8 cellular contexts compared by ENCODE assay signal in the genomic region with DNA sequence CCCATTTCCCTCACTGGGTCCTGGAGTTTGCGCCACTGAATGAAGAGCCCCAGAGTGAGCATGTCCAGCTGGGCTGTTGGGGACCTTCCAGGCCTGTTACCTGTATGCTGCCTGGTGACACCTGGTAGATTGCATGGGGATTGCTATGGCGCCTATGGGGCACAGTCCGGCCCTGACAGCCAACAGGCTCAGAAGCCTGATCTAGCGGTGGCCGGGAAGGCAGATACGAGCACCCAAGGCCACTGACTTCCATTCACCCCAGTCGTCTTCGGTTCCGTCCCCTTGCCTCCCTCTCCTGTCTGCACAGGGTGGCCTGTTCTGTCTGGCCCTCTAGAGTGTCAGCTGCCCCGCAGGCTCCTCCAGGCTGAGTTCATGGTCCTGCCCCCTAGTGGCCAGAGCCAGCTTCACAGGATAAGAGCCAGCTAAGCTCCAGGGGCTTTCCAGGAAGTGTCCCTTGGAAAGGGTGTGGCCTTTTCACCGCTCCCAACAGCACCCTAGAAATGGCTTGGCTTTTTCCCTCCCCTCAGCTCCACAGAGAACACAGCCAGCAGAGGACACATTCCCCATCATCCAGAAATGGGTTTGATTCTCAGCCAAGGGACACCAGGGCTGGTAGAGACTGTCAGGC.
DNase-seq lines count a peak whose midpoint lies in the region; ATAC-seq, FAIRE-seq and TF ChIP-seq lines count a peak whose summit lies in the region.
"Not testable (repeated sequence)": the region's sequence is repeated elsewhere in the genome, so short reads cannot be mapped to it uniquely, and the experiment has no call there.

No MANE protein-coding gene starts in this region.

- intact Hi-C loops in K562 (cut with micrococcal nuclease); heart left ventricle (cut with DNase I): not testable (repeated sequence)

- H3K4me3 ChIP-seq in DND-41 (ENCODE audit: low read depth in 1 of 2, low read length in 2 of 2); K562; heart left ventricle: not testable (repeated sequence)

- H3K36me3 ChIP-seq in DND-41 (ENCODE audit: insufficient read depth, low read length); K562 (ENCODE audit: control insufficient read depth, insufficient read depth, low read length); heart left ventricle: not testable (repeated sequence)

- not testable (repeated sequence) for DNase-seq in DND-41
- DNase-seq in HT-29 (ENCODE audit: low spot score) (peak; percentile 64), NOMO-1 treated with DMSO at 0.1 percent for 48 hours (lab: John Stamatoyannopoulos, UW; ENCODE audit: unreplicated experiment) (peak; percentile 35), K562 (ENCODE audit: extremely low read depth in 1 of 4, low spot score in 3 of 4) (peak; percentile 36 to 71 (median 40)), heart left ventricle (peak in 1 of 5 donors; percentile 61)
- peak; percentile 73 for DNase-seq in activated CD4-positive, alpha-beta T cell treated with anti-CD3 and anti-CD28 coated beads for 48 hours
- DNase-seq in stimulated activated naive CD8-positive, alpha-beta T cell treated with anti-CD3 and anti-CD28 coated beads, Interleukin-15, amount 100 ng/mL, for 72 hours = peak; percentile 4 to 41

- TF ChIP-seq EP300 in K562 (IDR thresholded peaks at IDR 0.05; ENCODE audit: low read length) = not testable (repeated sequence)

- not testable (repeated sequence) for H3K9ac ChIP-seq in DND-41 (ENCODE audit: low read depth, low read length); K562 (ENCODE audit: insufficient read depth in 1 of 2, low read depth in 2 of 2, low read length in 2 of 2)

- not testable (repeated sequence) for H3K36me3 Mint-ChIP-seq in nephron (ENCODE audit: low read depth)

- not testable (repeated sequence) for H3K9me1 ChIP-seq in K562 (ENCODE audit: control insufficient read depth, insufficient read depth, low read length)

- CTCF ChIA-PET in K562 (lab: Yijun Ruan, JAX; ENCODE audit: low intra/inter-chr PET ratio) = not testable (repeated sequence)

- not testable (repeated sequence) for H3K27me3 ChIP-seq in DND-41 (ENCODE audit: insufficient read depth, low read length, poor library complexity); heart left ventricle
- H3K27me3 ChIP-seq in K562 (ENCODE audit: control insufficient read depth in 2 of 2, insufficient read depth in 2 of 2, low read length in 2 of 2) = peaks cover 2 to 20% of the 10 kb centered on the region in 2 experiments

- H4K20me1 ChIP-seq in DND-41 (ENCODE audit: insufficient read depth, low read length); K562 (replicated peaks; ENCODE audit: control insufficient read depth, insufficient read depth, low read length): not testable (repeated sequence)

- TF ChIP-seq CTCF in DND-41 (IDR thresholded peaks at IDR 0.05; ENCODE audit: borderline replicate concordance, extremely low read depth, low read length, poor library complexity, severe bottlenecking) = peak; percentile 51
- TF ChIP-seq CTCF in K562 (IDR thresholded peaks at IDR 0.05 in 2 of 3, conservative IDR thresholded peaks at IDR 0.05 in 1 of 3; ENCODE audit: insufficient read depth in 2 of 3, low read depth in 1 of 3, low read length in 3 of 3) = peak; percentile 61 to 76 (median 70)
- TF ChIP-seq CTCF in heart left ventricle (IDR thresholded peaks at IDR 0.05) = peak in 10 of 12 donors; percentile 15 to 66 (median 48)
- TF ChIP-seq CTCF in nephron (IDR thresholded peaks at IDR 0.05; ENCODE audit: unreplicated experiment in 3 of 3) = peak; percentile 44 to 48 (median 45)

- not testable (repeated sequence) for H3K27ac Mint-ChIP-seq in nephron; stimulated activated naive CD8-positive, alpha-beta T cell treated with anti-CD3 and anti-CD28 coated beads, Interleukin-15, amount 100 ng/mL, for 72 hours

- not testable (repeated sequence) for H3K4me1 Mint-ChIP-seq in nephron; stimulated activated naive CD8-positive, alpha-beta T cell treated with anti-CD3 and anti-CD28 coated beads, Interleukin-15, amount 100 ng/mL, for 72 hours

- in situ Hi-C loops in K562 (cut with MboI) = not testable (repeated sequence)

- H3K27me3 Mint-ChIP-seq in nephron (ENCODE audit: low read depth) = peaks cover 16% of the 10 kb centered on the region
- H3K27me3 Mint-ChIP-seq in stimulated activated naive CD8-positive, alpha-beta T cell treated with anti-CD3 and anti-CD28 coated beads, Interleukin-15, amount 100 ng/mL, for 72 hours = peaks cover 51% of the 10 kb centered on the region

- H3K79me2 ChIP-seq in DND-41 (ENCODE audit: insufficient read depth, low read length); K562 (ENCODE audit: control insufficient read depth, insufficient read depth, low read length): not testable (repeated sequence)

- not testable (repeated sequence) for TF ChIP-seq POLR2A in K562 (conservative IDR thresholded peaks at IDR 0.05); heart left ventricle (IDR thresholded peaks at IDR 0.05)

- peak; percentile 97 for FAIRE-seq in K562 (lab: Jason Lieb, UNC)

- not testable (repeated sequence) for ATAC-seq in DND-41 (ENCODE audit: insufficient read depth, low read depth)
- ATAC-seq in K562 (peak; percentile 93), heart left ventricle (peak in 3 of 4 donors; percentile 51 to 71 (median 60))
- ATAC-seq in stimulated activated naive CD8-positive, alpha-beta T cell treated with anti-CD3 and anti-CD28 coated beads, Interleukin-15, amount 100 ng/mL, for 72 hours = peak; percentile 64

- H3K4me3 Mint-ChIP-seq in nephron; stimulated activated naive CD8-positive, alpha-beta T cell treated with anti-CD3 and anti-CD28 coated beads, Interleukin-15, amount 100 ng/mL, for 72 hours: not testable (repeated sequence)

- not testable (repeated sequence) for H3K4me2 ChIP-seq in DND-41 (ENCODE audit: insufficient read depth, low read length); K562 (ENCODE audit: insufficient read depth, low read length)

- not testable (repeated sequence) for BruUV-seq in K562 (replicated peaks; lab: Mats Ljungman, UMichigan)

- H2AFZ ChIP-seq in DND-41 (ENCODE audit: low read depth, low read length) = not testable (repeated sequence)
- H2AFZ ChIP-seq in K562 (ENCODE audit: low read depth, low read length) = peak overlapping the region; percentile 66; the same call in 1 of the 2 replicates

- not testable (repeated sequence) for H3K9me3 ChIP-seq in DND-41 (ENCODE audit: insufficient read depth, low read length, severe bottlenecking); K562 (replicated peaks; ENCODE audit: control insufficient read depth, insufficient read depth, low read depth, low read length); heart left ventricle

- not testable (repeated sequence) for H3K27ac ChIP-seq in DND-41 (ENCODE audit: low read length); K562 (ENCODE audit: extremely low read depth, low read depth, low read length); heart left ventricle

- POLR2A ChIA-PET in K562 (lab: Yijun Ruan, JAX) = interaction anchor here (0.6 kb wide), 1 partner anchor 104 kb away, joined by 3 read pairs; no protein-coding TSS in a partner anchor

- not testable (repeated sequence) for H3K9me3 Mint-ChIP-seq in nephron; stimulated activated naive CD8-positive, alpha-beta T cell treated with anti-CD3 and anti-CD28 coated beads, Interleukin-15, amount 100 ng/mL, for 72 hours

- not testable (repeated sequence) for H3K4me1 ChIP-seq in DND-41 (ENCODE audit: insufficient read depth, low read length); heart left ventricle
- H3K4me1 ChIP-seq in K562 (replicated peaks in 1 of 2; ENCODE audit: control insufficient read depth in 2 of 2, insufficient read depth in 2 of 2, low read length in 2 of 2) = peaks cover 4 to 17% of the 10 kb centered on the region in 2 experiments; a peak in 4 of 5 replicates

- TF ChIP-seq RAD21 in K562 (CRISPR knock-in tag; conservative IDR thresholded peaks at IDR 0.05 in 1 of 2, IDR thresholded peaks at IDR 0.05 in 1 of 2) = not testable (repeated sequence)

- 10% methylated on average over 6 of the region's 11 CpGs for WGBS in K562 (ENCODE audit: insufficient coverage, low coverage, missing lambda C conversion rate)
- WGBS in heart left ventricle, 4 donors = 54 to 100% (median 62%) methylated on average over 1 to 11 of the region's 11 CpGs

TF ChIP-seq in K562, 482 proteins besides CTCF, POLR2A, EP300 and RAD21:
- TF ChIP-seq ELF1 (tag; IDR thresholded peaks at IDR 0.05) = 0 out of 2 replicates have a peak, but pooled peaks have one; percentile 25
